Comparison of ENCODE assay signal across 7 cellular contexts in genomic region chr17:48625502-48626201, GRCh38. TPM values are rescaled to one million over a fixed set of nuclear protein-coding genes. Genes with fewer than 3 reads are reported as not detected.
DNase-seq lines count a peak whose midpoint lies in the region; ATAC-seq and TF ChIP-seq lines count a peak whose summit lies in the region.
"Had no signal": no experiment of that assay in that cellular context is flagged by ENCODE, and none has a peak within 500 bp of the region (broad histone marks: within the 10 kb centered on the region; RNA-seq: fewer than 3 reads in every experiment).

No MANE protein-coding gene starts in this region.

- peak overlapping the region in 3 of 5 donors; percentile 41 to 55 (median 54) for H3K9ac ChIP-seq in subcutaneous abdominal adipose tissue (ENCODE audit: low read length in 5 of 5)

- ATAC-seq in GM21786 (IDR thresholded peaks at IDR 0.05; ENCODE audit: unreplicated experiment) (no peak), GM21529 (IDR thresholded peaks at IDR 0.05; ENCODE audit: unreplicated experiment) (no peak)

- in situ Hi-C loops in SK-MEL-5 (cut with HindIII; ENCODE audit: low pct_unique_long_range_greater_than_20kb, low sequenced_read_pairs) = no loop called here

- H3K36me3 ChIP-seq in subcutaneous abdominal adipose tissue (ENCODE audit: control insufficient read depth in 5 of 5, insufficient read depth in 5 of 5, low read length in 5 of 5) = no peaks in the 10 kb centered on the region

- no peak overlapping the region for H3K27ac ChIP-seq in subcutaneous abdominal adipose tissue (ENCODE audit: low read depth, low read length)

- no peaks in the 10 kb centered on the region for H3K9me3 ChIP-seq in subcutaneous abdominal adipose tissue (ENCODE audit: control insufficient read depth in 5 of 5, low read length in 5 of 5)

- TF ChIP-seq CTCF in GM12875 (IDR thresholded peaks at IDR 0.05; ENCODE audit: borderline replicate concordance, insufficient read depth, low read depth, low read length) = no peak

- peak overlapping the region; percentile 36 for H3K4me3 ChIP-seq in GM12875 (ENCODE audit: low read depth, low read length)
- H3K4me3 ChIP-seq in subcutaneous abdominal adipose tissue (ENCODE audit: low read depth in 1 of 5, low read length in 5 of 5) = peak overlapping the region; percentile 48 to 70 (median 66)

- H3K4me1 ChIP-seq in subcutaneous abdominal adipose tissue (ENCODE audit: control insufficient read depth in 5 of 5, insufficient read depth in 5 of 5, low read length in 5 of 5) = peaks cover 2 to 26% (median 23%) of the 10 kb centered on the region in 5 donors

- peaks cover 62 to 83% (median 70%) of the 10 kb centered on the region in 5 donors for H3K27me3 ChIP-seq in subcutaneous abdominal adipose tissue (ENCODE audit: control insufficient read depth in 5 of 5, insufficient read depth in 4 of 5, low read length in 5 of 5)

- peak; percentile 25 for DNase-seq in SK-MEL-5 (ENCODE audit: low read depth, low spot score)
- peak; percentile 74 for DNase-seq in glomerular visceral epithelial cell (ENCODE audit: extremely low spot score)

RNA-seq across cellular contexts. Expression of gene HOXB9, which starts 0.5 kb away (rescaled TPM):
- total RNA-seq in SK-MEL-5 (2014; rRNA removed; shearing (Covaris generic)) = 2.2 and 3.3 TPM in 2 replicates
- 6.2 and 7.0 TPM in 2 replicates for polyA plus RNA-seq in SK-MEL-5 (2015; cell fraction: cytosol; rRNA removed)
- polyA plus RNA-seq in SK-MEL-5 (2015; cell fraction: nucleus; rRNA removed) = 2.2 and 7.6 TPM in 2 replicates

RNA-seq across cellular contexts. Expression of gene HOXB8, which starts 10.6 kb away (rescaled TPM):
- total RNA-seq in SK-MEL-5 (2014; rRNA removed; shearing (Covaris generic)) = 0.69 and 1.6 TPM in 2 replicates
- polyA plus RNA-seq in SK-MEL-5 (2015; cell fraction: cytosol; rRNA removed) = 1.9 and 2.1 TPM in 2 replicates
- polyA plus RNA-seq in SK-MEL-5 (2015; cell fraction: nucleus; rRNA removed) = 5.4 and 6.5 TPM in 2 replicates
- total RNA-seq: T-helper 1 cell treated with Interleukin-12 subunit alpha and Interleukin-12 subunit beta and Interleukin-4 antibody, amounts not matched to agents 30 ng/mL and 1 ng/mL, for 36 hours had no signal

RNA-seq across cellular contexts. Expression of gene HOXB7, which starts 14.8 kb away (rescaled TPM):
- 8.9 and 12.1 TPM in 2 replicates for total RNA-seq in SK-MEL-5 (2014; rRNA removed; shearing (Covaris generic))
- polyA plus RNA-seq in SK-MEL-5 (2015; cell fraction: cytosol; rRNA removed) = 14.4 and 14.6 TPM in 2 replicates
- polyA plus RNA-seq in SK-MEL-5 (2015; cell fraction: nucleus; rRNA removed) = 2.2 and 4.1 TPM in 2 replicates

RNA-seq across cellular contexts. Expression of gene HOXB6, which starts 20.9 kb away (rescaled TPM):
- total RNA-seq in SK-MEL-5 (2014; rRNA removed; shearing (Covaris generic)) = 2.8 and 5.2 TPM in 2 replicates
- 3.3 and 4.1 TPM in 2 replicates for polyA plus RNA-seq in SK-MEL-5 (2015; cell fraction: cytosol; rRNA removed)
- polyA plus RNA-seq in SK-MEL-5 (2015; cell fraction: nucleus; rRNA removed) = 40.5 and 55.6 TPM in 2 replicates

RNA-seq across cellular contexts. Expression of gene HOXB5, which starts 32.1 kb away (rescaled TPM):
- not detected in 2 replicates for total RNA-seq in SK-MEL-5 (2014; rRNA removed; shearing (Covaris generic))
- 0.65 and 1.8 TPM in 2 replicates for polyA plus RNA-seq in SK-MEL-5 (2015; cell fraction: cytosol; rRNA removed)
- polyA plus RNA-seq in SK-MEL-5 (2015; cell fraction: nucleus; rRNA removed) = 17.5 and 20.0 TPM in 2 replicates
